In the genomic region with DNA sequence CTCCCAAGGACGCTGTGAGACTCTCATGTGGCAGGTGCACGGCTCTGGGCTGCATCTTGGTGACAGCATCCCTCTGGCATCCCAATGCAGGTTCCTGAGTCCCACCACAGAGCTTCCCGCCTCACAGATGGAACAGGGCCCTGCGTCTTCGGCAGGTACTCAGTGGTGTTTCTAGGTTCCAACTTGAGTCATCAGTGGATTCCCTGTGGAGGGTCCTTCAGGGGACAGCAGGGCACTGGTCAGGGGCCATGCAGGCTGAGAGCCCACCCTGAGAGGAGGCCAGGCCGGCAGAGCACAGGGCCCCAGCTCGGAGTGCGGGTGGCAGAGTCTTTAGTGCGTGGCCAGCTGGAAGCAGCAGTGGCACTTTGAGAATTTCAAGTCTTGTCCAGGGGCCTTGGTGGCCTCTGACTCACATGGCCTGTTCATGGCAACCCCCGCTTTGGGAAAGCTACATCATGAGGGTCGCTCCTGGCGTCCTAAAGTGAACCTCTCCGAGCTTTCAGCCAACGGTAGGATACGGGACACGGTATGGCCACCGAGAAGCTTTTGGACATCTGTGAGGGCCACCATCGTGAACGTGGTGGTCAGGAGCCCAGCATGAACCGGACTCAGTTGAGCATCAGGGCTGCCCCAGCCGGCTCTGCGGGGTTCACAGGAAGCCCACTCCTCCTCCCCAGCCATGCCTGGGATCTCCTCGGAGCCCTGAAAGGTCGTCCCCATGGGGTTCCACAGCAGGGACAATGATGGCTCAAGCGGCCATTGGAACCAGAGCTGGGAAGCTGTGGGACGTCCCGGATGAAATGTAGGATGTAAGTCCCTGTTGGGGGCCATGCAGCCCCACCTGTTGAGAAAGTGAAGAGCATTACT, we compare ENCODE assay signal across 21 cellular contexts.
DNase-seq lines count a peak whose midpoint lies in the region; ATAC-seq and TF ChIP-seq lines count a peak whose summit lies in the region.
"Had no signal": no experiment of that assay in that cellular context is flagged by ENCODE, and none has a peak within 500 bp of the region (broad histone marks: within the 10 kb centered on the region; RNA-seq: fewer than 3 reads in every experiment).

No MANE protein-coding gene starts in this region.

- ATAC-seq in left cardiac atrium (no peak), WTC11 (no peak), naive B cell (ENCODE audit: low read depth in 2 of 2) (no peak)

- H3K36me3 ChIP-seq in left ventricle myocardium inferior (no peaks in the 10 kb centered on the region), Karpas-422 (ENCODE audit: insufficient read depth, low read length) (no peaks in the 10 kb centered on the region)
- H3K36me3 ChIP-seq: HAP-1 had no signal

- POLR2A ChIA-PET in WTC11 (lab: Charles Lee): interaction anchor here (1.1 kb wide), 1 partner anchor 9 kb away, joined by 3 read pairs; no protein-coding TSS in a partner anchor

- TF ChIP-seq CTCF in left ventricle myocardium inferior (IDR thresholded peaks at IDR 0.05; ENCODE audit: borderline replicate concordance) (no peak), WTC11 (IDR thresholded peaks at IDR 0.05) (no peak), type B pancreatic cell (conservative IDR thresholded peaks at IDR 0.05) (no peak)

- CTCF ChIA-PET in WTC11 (lab: Charles Lee): interaction anchor here (1.2 kb wide), 1 partner anchor 9 kb away, joined by 3 read pairs; no protein-coding TSS in a partner anchor

- H3K9ac ChIP-seq in Karpas-422 (ENCODE audit: low read length): no peak overlapping the region

- intact Hi-C loops in left ventricle myocardium inferior (cut with micrococcal nuclease): no loop called here
- intact Hi-C loops in left cardiac atrium (cut with DNase I): no loop called here

- no peak overlapping the region for H3K4me2 ChIP-seq in Karpas-422 (ENCODE audit: low read depth, low read length, poor library complexity, severe bottlenecking)

- peak; percentile 8 for DNase-seq in left ventricle myocardium inferior
- DNase-seq in left cardiac atrium: no peak
- DNase-seq in WTC11 (ENCODE audit: low spot score): peak; percentile 8
- no peak for DNase-seq in naive B cell
- DNase-seq in type B pancreatic cell (ENCODE audit: extremely low spot score, unreplicated experiment): no peak
- DNase-seq in NCI-H128 (lab: John Stamatoyannopoulos, UW; ENCODE audit: unreplicated experiment): no peak
- no peak for DNase-seq in activated T-cell treated with anti-CD3 and anti-CD28 coated beads, Interleukin-2, amount 50 U/mL, for 24 hours
- DNase-seq in Karpas-422: no peak
- DNase-seq: Calu3; CD4-positive, alpha-beta memory T cell; GF-D8; IMR-90; Kasumi-1; NCI-H1105 treated with DMSO at 0.1 percent for 48 hours; NCI-H1694 treated with DMSO at 0.1 percent for 48 hours; NCI-H2107; NCI-H510A; NCI-H748 treated with DMSO at 0.1 percent for 48 hours; SHP77 had no signal

- no peak overlapping the region for H3K27ac ChIP-seq in left ventricle myocardium inferior (replicated peaks)
- no peak overlapping the region for H3K27ac ChIP-seq in Karpas-422 (ENCODE audit: low read length)
- H3K27ac ChIP-seq: HL-60 had no signal

- peaks cover 33% of the 10 kb centered on the region for H3K4me1 ChIP-seq in left ventricle myocardium inferior
- H3K4me1 ChIP-seq in Karpas-422 (ENCODE audit: low read length): no peaks in the 10 kb centered on the region

- peaks cover 3% of the 10 kb centered on the region; the same call in 1 of the 2 replicates for H4K20me1 ChIP-seq in Karpas-422 (ENCODE audit: insufficient read depth, low read depth, low read length)

- no peak overlapping the region for H3K4me3 Mint-ChIP-seq in WTC11
- H3K4me3 Mint-ChIP-seq in naive B cell: peak overlapping the region in 5 of 8 donors; percentile 9 to 88 (median 59)
- peak overlapping the region; percentile 25 for H3K4me3 Mint-ChIP-seq in type B pancreatic cell
- no peak overlapping the region for H3K4me3 Mint-ChIP-seq in activated T-cell treated with anti-CD3 and anti-CD28 coated beads, Interleukin-2, amount 50 U/mL, for 24 hours

- peaks cover 49% of the 10 kb centered on the region for H3K4me1 Mint-ChIP-seq in WTC11
- peaks cover 31 to 54% (median 49%) of the 10 kb centered on the region in 3 donors for H3K4me1 Mint-ChIP-seq in naive B cell
- H3K4me1 Mint-ChIP-seq in type B pancreatic cell (ENCODE audit: unreplicated experiment): peaks cover 29% of the 10 kb centered on the region
- peaks cover 13% of the 10 kb centered on the region for H3K4me1 Mint-ChIP-seq in activated T-cell treated with anti-CD3 and anti-CD28 coated beads, Interleukin-2, amount 50 U/mL, for 24 hours (ENCODE audit: low read depth)

- H3K36me3 Mint-ChIP-seq in WTC11 (peaks cover 5% of the 10 kb centered on the region; the same call in 1 of the 2 replicates), naive B cell (no peaks in the 10 kb centered on the region), type B pancreatic cell (no peaks in the 10 kb centered on the region)
- no peaks in the 10 kb centered on the region for H3K36me3 Mint-ChIP-seq in activated T-cell treated with anti-CD3 and anti-CD28 coated beads, Interleukin-2, amount 50 U/mL, for 24 hours (ENCODE audit: low read depth)
- H3K36me3 Mint-ChIP-seq: CD4-positive, alpha-beta memory T cell had no signal

- H3K9me3 ChIP-seq in left ventricle myocardium inferior (replicated peaks) (no peaks in the 10 kb centered on the region), Karpas-422 (ENCODE audit: low read length) (no peaks in the 10 kb centered on the region)
- H3K9me3 ChIP-seq: HAP-1 had no signal

- H3K79me2 ChIP-seq in Karpas-422 (ENCODE audit: low read length): no peaks in the 10 kb centered on the region

- no peaks in the 10 kb centered on the region for H3K9me2 ChIP-seq in Karpas-422 (replicated peaks; ENCODE audit: insufficient read depth, low read length)

- peaks cover 70% of the 10 kb centered on the region for H3K27me3 ChIP-seq in left ventricle myocardium inferior (ENCODE audit: low read depth)
- no peaks in the 10 kb centered on the region for H3K27me3 ChIP-seq in Karpas-422 (ENCODE audit: low read length)

- H3K27ac Mint-ChIP-seq in WTC11 (no peak overlapping the region; the same call in 1 of the 2 replicates), naive B cell (peak overlapping the region in 2 of 6 donors; percentile 40 to 47), type B pancreatic cell (no peak overlapping the region)
- H3K27ac Mint-ChIP-seq in activated T-cell treated with anti-CD3 and anti-CD28 coated beads, Interleukin-2, amount 50 U/mL, for 24 hours: no peak overlapping the region
- H3K27ac Mint-ChIP-seq: CD4-positive, alpha-beta memory T cell had no signal

- no peaks in the 10 kb centered on the region for H3K9me3 Mint-ChIP-seq in WTC11
- H3K9me3 Mint-ChIP-seq in naive B cell: no peaks in the 10 kb centered on the region
- no peaks in the 10 kb centered on the region for H3K9me3 Mint-ChIP-seq in type B pancreatic cell
- no peaks in the 10 kb centered on the region for H3K9me3 Mint-ChIP-seq in activated T-cell treated with anti-CD3 and anti-CD28 coated beads, Interleukin-2, amount 50 U/mL, for 24 hours
- H3K9me3 Mint-ChIP-seq: CD4-positive, alpha-beta memory T cell had no signal

- H2AFZ ChIP-seq in Karpas-422 (ENCODE audit: low read length): no peak overlapping the region

- H3K4me3 ChIP-seq in left ventricle myocardium inferior: no peak overlapping the region
- H3K4me3 ChIP-seq in Karpas-422 (ENCODE audit: low read length): no peak overlapping the region
- H3K4me3 ChIP-seq: HAP-1 had no signal

- H3K27me3 Mint-ChIP-seq in WTC11 (ENCODE audit: low read depth) (peaks cover 15% of the 10 kb centered on the region), naive B cell (no peaks in the 10 kb centered on the region), type B pancreatic cell (peaks cover 8% of the 10 kb centered on the region)
- H3K27me3 Mint-ChIP-seq in activated T-cell treated with anti-CD3 and anti-CD28 coated beads, Interleukin-2, amount 50 U/mL, for 24 hours: peaks cover 28% of the 10 kb centered on the region

TF ChIP-seq in WTC11, 78 proteins besides CTCF, POLR2A, EP300 and RAD21 (continues in another document):
- TF ChIP-seq TEAD1 (CRISPR knock-in tag; IDR thresholded peaks at IDR 0.05) (no peak), CREM (CRISPR knock-in tag; IDR thresholded peaks at IDR 0.05) (no peak), ELF4 (CRISPR knock-in tag; IDR thresholded peaks at IDR 0.05; ENCODE audit: low read depth) (no peak)
- TF ChIP-seq, protein P1, sequence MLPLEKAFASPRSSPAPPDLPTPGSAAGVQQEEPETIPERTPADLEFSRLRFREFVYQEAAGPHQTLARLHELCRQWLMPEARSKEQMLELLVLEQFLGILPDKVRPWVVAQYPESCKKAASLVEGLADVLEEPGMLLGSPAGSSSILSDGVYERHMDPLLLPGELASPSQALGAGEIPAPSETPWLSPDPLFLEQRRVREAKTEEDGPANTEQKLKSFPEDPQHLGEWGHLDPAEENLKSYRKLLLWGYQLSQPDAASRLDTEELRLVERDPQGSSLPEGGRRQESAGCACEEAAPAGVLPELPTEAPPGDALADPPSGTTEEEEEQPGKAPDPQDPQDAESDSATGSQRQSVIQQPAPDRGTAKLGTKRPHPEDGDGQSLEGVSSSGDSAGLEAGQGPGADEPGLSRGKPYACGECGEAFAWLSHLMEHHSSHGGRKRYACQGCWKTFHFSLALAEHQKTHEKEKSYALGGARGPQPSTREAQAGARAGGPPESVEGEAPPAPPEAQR (CRISPR knock-in tag; IDR thresholded peaks at IDR 0.05): no peak
- TF ChIP-seq, protein P2, sequence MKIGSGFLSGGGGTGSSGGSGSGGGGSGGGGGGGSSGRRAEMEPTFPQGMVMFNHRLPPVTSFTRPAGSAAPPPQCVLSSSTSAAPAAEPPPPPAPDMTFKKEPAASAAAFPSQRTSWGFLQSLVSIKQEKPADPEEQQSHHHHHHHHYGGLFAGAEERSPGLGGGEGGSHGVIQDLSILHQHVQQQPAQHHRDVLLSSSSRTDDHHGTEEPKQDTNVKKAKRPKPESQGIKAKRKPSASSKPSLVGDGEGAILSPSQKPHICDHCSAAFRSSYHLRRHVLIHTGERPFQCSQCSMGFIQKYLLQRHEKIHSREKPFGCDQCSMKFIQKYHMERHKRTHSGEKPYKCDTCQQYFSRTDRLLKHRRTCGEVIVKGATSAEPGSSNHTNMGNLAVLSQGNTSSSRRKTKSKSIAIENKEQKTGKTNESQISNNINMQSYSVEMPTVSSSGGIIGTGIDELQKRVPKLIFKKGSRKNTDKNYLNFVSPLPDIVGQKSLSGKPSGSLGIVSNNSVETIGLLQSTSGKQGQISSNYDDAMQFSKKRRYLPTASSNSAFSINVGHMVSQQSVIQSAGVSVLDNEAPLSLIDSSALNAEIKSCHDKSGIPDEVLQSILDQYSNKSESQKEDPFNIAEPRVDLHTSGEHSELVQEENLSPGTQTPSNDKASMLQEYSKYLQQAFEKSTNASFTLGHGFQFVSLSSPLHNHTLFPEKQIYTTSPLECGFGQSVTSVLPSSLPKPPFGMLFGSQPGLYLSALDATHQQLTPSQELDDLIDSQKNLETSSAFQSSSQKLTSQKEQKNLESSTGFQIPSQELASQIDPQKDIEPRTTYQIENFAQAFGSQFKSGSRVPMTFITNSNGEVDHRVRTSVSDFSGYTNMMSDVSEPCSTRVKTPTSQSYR (CRISPR knock-in tag; IDR thresholded peaks at IDR 0.05): no peak

Comparison
In these comparisons a context has a peak if more than half of its experiments do, and no peak if none do; other contexts are left out.
1. DNase-seq: peak in left ventricle myocardium inferior (single experiment) and WTC11 (single experiment); none in left cardiac atrium (single experiment), naive B cell (single experiment), type B pancreatic cell (single experiment), NCI-H128 (single experiment), activated T-cell treated with anti-CD3 and anti-CD28 coated beads, Interleukin-2, amount 50 U/mL, for 24 hours (single experiment) and Karpas-422 (single experiment).
2. H3K4me3 Mint-ChIP-seq: peak in naive B cell (5 of 8) and type B pancreatic cell (single experiment); none in WTC11 (single experiment) and activated T-cell treated with anti-CD3 and anti-CD28 coated beads, Interleukin-2, amount 50 U/mL, for 24 hours (single experiment).